Comparison of ENCODE assay signal across 1 cellular context in genomic region chr14:104810316-104810715, GRCh38.
TF ChIP-seq lines count a peak whose summit lies in the region.

No MANE protein-coding gene starts in this region.

TF ChIP-seq in WTC11, 78 proteins besides CTCF, POLR2A, EP300 and RAD21 (continued from another document):
- TF ChIP-seq ZNF425 (CRISPR knock-in tag; conservative IDR thresholded peaks at IDR 0.05) (no peak), FOXP4 (CRISPR knock-in tag; IDR thresholded peaks at IDR 0.05) (no peak), AFF4 (CRISPR knock-in tag; IDR thresholded peaks at IDR 0.05; ENCODE audit: borderline replicate concordance) (no peak), STAT6 (CRISPR knock-in tag; conservative IDR thresholded peaks at IDR 0.05; ENCODE audit: low read depth) (no peak), HMGA2 (CRISPR knock-in tag; IDR thresholded peaks at IDR 0.05) (no peak), PREB (CRISPR knock-in tag; IDR thresholded peaks at IDR 0.05; ENCODE audit: borderline replicate concordance) (no peak), CREM (CRISPR knock-in tag; IDR thresholded peaks at IDR 0.05) (no peak), OVOL2 (CRISPR knock-in tag; IDR thresholded peaks at IDR 0.05; ENCODE audit: borderline replicate concordance) (no peak), NFATC4 (CRISPR knock-in tag; IDR thresholded peaks at IDR 0.05) (no peak)
